In genomic region chr9:109817146-109817845, GRCh38 we compare ENCODE assay signal across 12 cellular contexts. TPM values are rescaled to one million over a fixed set of nuclear protein-coding genes. Genes with fewer than 3 reads are reported as not detected.
DNase-seq lines count a peak whose midpoint lies in the region; ATAC-seq and TF ChIP-seq lines count a peak whose summit lies in the region.
"Had no signal": no experiment of that assay in that cellular context is flagged by ENCODE, and none has a peak within 500 bp of the region (broad histone marks: within the 10 kb centered on the region; RNA-seq: fewer than 3 reads in every experiment).

No MANE protein-coding gene starts in this region.

- TF ChIP-seq CTCF in progenitor cell of endocrine pancreas (IDR thresholded peaks at IDR 0.05; ENCODE audit: unreplicated experiment) (no peak), omental fat pad (IDR thresholded peaks at IDR 0.05) (no peak)

- ATAC-seq in GM21390 (IDR thresholded peaks at IDR 0.05; ENCODE audit: unreplicated experiment) (no peak), omental fat pad (ENCODE audit: low FRiP score) (no peak)

- H3K27ac Mint-ChIP-seq in progenitor cell of endocrine pancreas = peak overlapping the region; percentile 63
- H3K27ac Mint-ChIP-seq: H9 had no signal

- peaks cover 17% of the 10 kb centered on the region for H3K27me3 Mint-ChIP-seq in progenitor cell of endocrine pancreas

- no peaks in the 10 kb centered on the region for H3K4me1 Mint-ChIP-seq in progenitor cell of endocrine pancreas (ENCODE audit: low read depth)

- no peaks in the 10 kb centered on the region for H3K9me3 Mint-ChIP-seq in progenitor cell of endocrine pancreas (ENCODE audit: low read depth)
- H3K9me3 Mint-ChIP-seq: H9 had no signal

- H3K36me3 Mint-ChIP-seq in progenitor cell of endocrine pancreas (ENCODE audit: insufficient read depth) = no peaks in the 10 kb centered on the region

- peak; percentile 13 for DNase-seq in GM04504 (ENCODE audit: low read depth)
- DNase-seq in SW480 (ENCODE audit: low spot score) = peak; percentile 16
- DNase-seq in globus pallidus (ENCODE audit: low spot score) = peak; percentile 51
- DNase-seq in progenitor cell of endocrine pancreas (ENCODE audit: low spot score, unreplicated experiment) = no peak
- no peak for DNase-seq in activated CD4-positive, alpha-beta T cell treated with anti-CD3 and anti-CD28 coated beads, Interleukin-2, amount 50 U/mL, for 48 hours
- DNase-seq in DMS114 treated with DMSO at 0.1 percent for 48 hours (lab: John Stamatoyannopoulos, UW; ENCODE audit: unreplicated experiment) = no peak
- no peak for DNase-seq in omental fat pad (ENCODE audit: low spot score)
- DNase-seq: activated T-cell treated with anti-CD3 and anti-CD28 coated beads for 4 hours; effector CD8-positive, alpha-beta T cell had no signal

- no peak overlapping the region for H3K4me3 Mint-ChIP-seq in progenitor cell of endocrine pancreas (ENCODE audit: low read depth)
- H3K4me3 Mint-ChIP-seq: H9 had no signal

RNA-seq across cellular contexts. Expression of gene PALM2AKAP2, which starts 37.3 kb away (rescaled TPM):
- total RNA-seq in progenitor cell of endocrine pancreas (0.51 and 0.74 TPM in 2 replicates), omental fat pad (10 to 100 TPM; 11.5 to 38.4 (median 24.2) TPM)
- total RNA-seq: HT-29 had no signal

Comparison
In these comparisons a context has a peak if more than half of its experiments do, and no peak if none do; other contexts are left out.
1. DNase-seq: peak in GM04504 (single experiment), SW480 (single experiment) and globus pallidus (single experiment); none in progenitor cell of endocrine pancreas (single experiment), activated CD4-positive, alpha-beta T cell treated with anti-CD3 and anti-CD28 coated beads, Interleukin-2, amount 50 U/mL, for 48 hours (0 of 2), DMS114 treated with DMSO at 0.1 percent for 48 hours (single experiment) and omental fat pad (single experiment).